ENCODE assay signal across 1 cellular context in genomic region chr16:85188822-85189672, GRCh38.
TF ChIP-seq lines count a peak whose summit lies in the region.

No MANE protein-coding gene starts in this region.

TF ChIP-seq in IMR-90, 13 proteins besides CTCF, POLR2A, EP300 and RAD21 (continued from another document):
- no peak for TF ChIP-seq MAFK (IDR thresholded peaks at IDR 0.05; ENCODE audit: low read depth, low read length)
- no peak for TF ChIP-seq CEBPB (IDR thresholded peaks at IDR 0.05; ENCODE audit: low read depth, low read length)
- TF ChIP-seq RCOR1 (IDR thresholded peaks at IDR 0.05; ENCODE audit: insufficient replicate concordance, low read length) = no peak
- TF ChIP-seq CHD1 (IDR thresholded peaks at IDR 0.05; ENCODE audit: low read depth, low read length) = no peak
- TF ChIP-seq BHLHE40 (IDR thresholded peaks at IDR 0.05; ENCODE audit: low read depth, low read length) = no peak
TF ChIP-seq in IMR-90: peak in this region for 0.
